Comparison of ENCODE assay signal across 15 cellular contexts in genomic region chr1:4021153-4021894, GRCh38.
"Had no signal": no experiment of that assay in that cellular context is flagged by ENCODE, and none has a peak within 500 bp of the region (broad histone marks: within the 10 kb centered on the region; RNA-seq: fewer than 3 reads in every experiment).

No MANE protein-coding gene starts in this region.

- H3K4me1 ChIP-seq: gastrocnemius medialis, heart right ventricle, tibial artery had no signal

- H3K9me3 ChIP-seq: gastrocnemius medialis, heart right ventricle, neutrophil, tibial artery had no signal

- H3K36me3 Mint-ChIP-seq: naive thymus-derived CD4-positive, alpha-beta T cell had no signal

- H3K36me3 ChIP-seq: gastrocnemius medialis, heart right ventricle, neutrophil, tibial artery had no signal

- DNase-seq: central memory CD4-positive, alpha-beta T cell; effector CD8-positive, alpha-beta T cell; gastrocnemius medialis; heart right ventricle; kidney glomerular epithelial cell; mesendoderm; naive thymus-derived CD4-positive, alpha-beta T cell; nephron progenitor cell; right cardiac atrium; small intestine; stimulated activated CD4-positive, alpha-beta T cell treated with anti-CD3 and anti-CD28 coated beads, Interleukin-12 subunit alpha, Interleukin-12 subunit beta, amount 100 ng/mL, for 4 hours; stimulated activated naive CD8-positive, alpha-beta T cell treated with anti-CD3 and anti-CD28 coated beads, Interleukin-15, Interleukin-2, amounts not matched to agents 100 U/mL and 50 U/mL, for 24 hours; tibial artery had no signal

- ATAC-seq: gastrocnemius medialis; naive thymus-derived CD4-positive, alpha-beta T cell; right cardiac atrium; stimulated activated naive CD8-positive, alpha-beta T cell treated with anti-CD3 and anti-CD28 coated beads, Interleukin-15, Interleukin-2, amounts not matched to agents 100 U/mL and 50 U/mL, for 24 hours had no signal

- H3K27ac ChIP-seq: coronary artery, gastrocnemius medialis, heart right ventricle, neutrophil, tibial artery had no signal

- H3K4me3 Mint-ChIP-seq: naive thymus-derived CD4-positive, alpha-beta T cell; nephron progenitor cell had no signal

- H3K27me3 ChIP-seq: neutrophil had no signal

- H3K4me3 ChIP-seq: coronary artery, gastrocnemius medialis, heart right ventricle, tibial artery had no signal

- H3K27ac Mint-ChIP-seq: naive thymus-derived CD4-positive, alpha-beta T cell; nephron progenitor cell had no signal
